1 cellular context compared by ENCODE assay signal in the genomic region with DNA sequence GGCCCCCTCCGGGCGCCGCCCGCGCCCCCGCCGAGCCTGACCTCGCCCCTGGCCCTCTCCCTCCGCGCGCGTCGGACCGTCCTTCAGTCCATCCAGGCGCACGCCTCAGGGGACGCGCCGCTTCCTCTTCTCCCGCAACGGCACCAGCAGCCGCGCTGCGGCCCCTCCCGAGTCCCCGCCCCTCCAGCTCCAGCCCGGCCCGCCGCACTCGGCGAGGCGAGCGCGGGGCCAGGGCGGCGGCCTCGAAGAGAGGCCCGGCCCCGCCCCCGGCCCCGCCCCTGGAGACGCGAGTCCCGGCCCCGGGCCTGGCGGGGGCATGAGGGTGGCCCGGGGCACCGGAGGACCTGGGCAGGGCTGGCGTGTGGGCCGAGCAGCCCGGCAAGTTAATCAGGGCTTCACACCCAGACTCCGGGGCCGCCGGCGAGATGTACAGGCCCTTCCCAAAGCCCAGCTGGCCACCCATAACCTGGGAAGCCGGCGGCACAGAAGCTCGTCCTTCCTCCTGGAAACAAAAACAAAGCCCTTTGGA.
TF ChIP-seq lines count a peak whose summit lies in the region.

IGSF3 (minus strand) TSS at position 157 of the 529 bp plus-strand sequence. CDS start 1,407 bp downstream, outside the sequence.

TF ChIP-seq in HepG2, 621 proteins besides CTCF, POLR2A, EP300 and RAD21 (continued from another document):
- no peak for TF ChIP-seq THAP9 (CRISPR knock-in tag; IDR thresholded peaks at IDR 0.05; ENCODE audit: borderline replicate concordance)
- TF ChIP-seq, protein P1, sequence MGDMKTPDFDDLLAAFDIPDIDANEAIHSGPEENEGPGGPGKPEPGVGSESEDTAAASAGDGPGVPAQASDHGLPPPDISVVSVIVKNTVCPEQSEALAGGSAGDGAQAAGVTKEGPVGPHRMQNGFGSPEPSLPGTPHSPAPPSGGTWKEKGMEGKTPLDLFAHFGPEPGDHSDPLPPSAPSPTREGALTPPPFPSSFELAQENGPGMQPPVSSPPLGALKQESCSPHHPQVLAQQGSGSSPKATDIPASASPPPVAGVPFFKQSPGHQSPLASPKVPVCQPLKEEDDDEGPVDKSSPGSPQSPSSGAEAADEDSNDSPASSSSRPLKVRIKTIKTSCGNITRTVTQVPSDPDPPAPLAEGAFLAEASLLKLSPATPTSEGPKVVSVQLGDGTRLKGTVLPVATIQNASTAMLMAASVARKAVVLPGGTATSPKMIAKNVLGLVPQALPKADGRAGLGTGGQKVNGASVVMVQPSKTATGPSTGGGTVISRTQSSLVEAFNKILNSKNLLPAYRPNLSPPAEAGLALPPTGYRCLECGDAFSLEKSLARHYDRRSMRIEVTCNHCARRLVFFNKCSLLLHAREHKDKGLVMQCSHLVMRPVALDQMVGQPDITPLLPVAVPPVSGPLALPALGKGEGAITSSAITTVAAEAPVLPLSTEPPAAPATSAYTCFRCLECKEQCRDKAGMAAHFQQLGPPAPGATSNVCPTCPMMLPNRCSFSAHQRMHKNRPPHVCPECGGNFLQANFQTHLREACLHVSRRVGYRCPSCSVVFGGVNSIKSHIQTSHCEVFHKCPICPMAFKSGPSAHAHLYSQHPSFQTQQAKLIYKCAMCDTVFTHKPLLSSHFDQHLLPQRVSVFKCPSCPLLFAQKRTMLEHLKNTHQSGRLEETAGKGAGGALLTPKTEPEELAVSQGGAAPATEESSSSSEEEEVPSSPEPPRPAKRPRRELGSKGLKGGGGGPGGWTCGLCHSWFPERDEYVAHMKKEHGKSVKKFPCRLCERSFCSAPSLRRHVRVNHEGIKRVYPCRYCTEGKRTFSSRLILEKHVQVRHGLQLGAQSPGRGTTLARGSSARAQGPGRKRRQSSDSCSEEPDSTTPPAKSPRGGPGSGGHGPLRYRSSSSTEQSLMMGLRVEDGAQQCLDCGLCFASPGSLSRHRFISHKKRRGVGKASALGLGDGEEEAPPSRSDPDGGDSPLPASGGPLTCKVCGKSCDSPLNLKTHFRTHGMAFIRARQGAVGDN (CRISPR knock-in tag; IDR thresholded peaks at IDR 0.05) = peak; percentile 19; the same call in 1 of the 2 replicates
- 0 out of 2 replicates have a peak, but pooled peaks have one; percentile 20 for TF ChIP-seq ZFY (CRISPR knock-in tag; IDR thresholded peaks at IDR 0.05)
- no peak for TF ChIP-seq SOX13 (IDR thresholded peaks at IDR 0.05)
- no peak for TF ChIP-seq SOX13 (CRISPR knock-in tag; conservative IDR thresholded peaks at IDR 0.05 in 1 of 2, IDR thresholded peaks at IDR 0.05 in 1 of 2)
- TF ChIP-seq GABPB1 (CRISPR knock-in tag; IDR thresholded peaks at IDR 0.05) = peak; percentile 29; the same call in 1 of the 2 replicates
- TF ChIP-seq, protein P2, sequence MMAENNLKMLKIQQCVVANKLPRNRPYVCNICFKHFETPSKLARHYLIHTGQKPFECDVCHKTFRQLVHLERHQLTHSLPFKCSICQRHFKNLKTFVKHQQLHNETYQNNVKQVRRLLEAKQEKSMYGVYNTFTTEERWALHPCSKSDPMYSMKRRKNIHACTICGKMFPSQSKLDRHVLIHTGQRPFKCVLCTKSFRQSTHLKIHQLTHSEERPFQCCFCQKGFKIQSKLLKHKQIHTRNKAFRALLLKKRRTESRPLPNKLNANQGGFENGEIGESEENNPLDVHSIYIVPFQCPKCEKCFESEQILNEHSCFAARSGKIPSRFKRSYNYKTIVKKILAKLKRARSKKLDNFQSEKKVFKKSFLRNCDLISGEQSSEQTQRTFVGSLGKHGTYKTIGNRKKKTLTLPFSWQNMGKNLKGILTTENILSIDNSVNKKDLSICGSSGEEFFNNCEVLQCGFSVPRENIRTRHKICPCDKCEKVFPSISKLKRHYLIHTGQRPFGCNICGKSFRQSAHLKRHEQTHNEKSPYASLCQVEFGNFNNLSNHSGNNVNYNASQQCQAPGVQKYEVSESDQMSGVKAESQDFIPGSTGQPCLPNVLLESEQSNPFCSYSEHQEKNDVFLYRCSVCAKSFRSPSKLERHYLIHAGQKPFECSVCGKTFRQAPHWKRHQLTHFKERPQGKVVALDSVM (CRISPR knock-in tag; IDR thresholded peaks at IDR 0.05) = peak; percentile 72
- TF ChIP-seq, protein P3, sequence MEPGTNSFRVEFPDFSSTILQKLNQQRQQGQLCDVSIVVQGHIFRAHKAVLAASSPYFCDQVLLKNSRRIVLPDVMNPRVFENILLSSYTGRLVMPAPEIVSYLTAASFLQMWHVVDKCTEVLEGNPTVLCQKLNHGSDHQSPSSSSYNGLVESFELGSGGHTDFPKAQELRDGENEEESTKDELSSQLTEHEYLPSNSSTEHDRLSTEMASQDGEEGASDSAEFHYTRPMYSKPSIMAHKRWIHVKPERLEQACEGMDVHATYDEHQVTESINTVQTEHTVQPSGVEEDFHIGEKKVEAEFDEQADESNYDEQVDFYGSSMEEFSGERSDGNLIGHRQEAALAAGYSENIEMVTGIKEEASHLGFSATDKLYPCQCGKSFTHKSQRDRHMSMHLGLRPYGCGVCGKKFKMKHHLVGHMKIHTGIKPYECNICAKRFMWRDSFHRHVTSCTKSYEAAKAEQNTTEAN (CRISPR knock-in tag; conservative IDR thresholded peaks at IDR 0.05) = no peak
- TF ChIP-seq, protein P4, sequence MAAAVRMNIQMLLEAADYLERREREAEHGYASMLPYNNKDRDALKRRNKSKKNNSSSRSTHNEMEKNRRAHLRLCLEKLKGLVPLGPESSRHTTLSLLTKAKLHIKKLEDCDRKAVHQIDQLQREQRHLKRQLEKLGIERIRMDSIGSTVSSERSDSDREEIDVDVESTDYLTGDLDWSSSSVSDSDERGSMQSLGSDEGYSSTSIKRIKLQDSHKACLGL (CRISPR knock-in tag; IDR thresholded peaks at IDR 0.05) = 0 out of 2 replicates have a peak, but pooled peaks have one; percentile 12
- TF ChIP-seq XRCC5 (optimal IDR thresholded peaks at IDR 0.05; ENCODE audit: low read length) = no peak
- TF ChIP-seq HHEX (CRISPR knock-in tag; IDR thresholded peaks at IDR 0.05) = no peak
- TF ChIP-seq MAZ (IDR thresholded peaks at IDR 0.05; ENCODE audit: borderline replicate concordance, low read depth, low read length) = no peak
- 0 out of 2 replicates have a peak, but pooled peaks have one; percentile 20 for TF ChIP-seq MAZ (CRISPR knock-in tag; IDR thresholded peaks at IDR 0.05; ENCODE audit: low read depth)
- no peak for TF ChIP-seq RXRB (CRISPR knock-in tag; IDR thresholded peaks at IDR 0.05; ENCODE audit: borderline replicate concordance)
- TF ChIP-seq, protein P5, sequence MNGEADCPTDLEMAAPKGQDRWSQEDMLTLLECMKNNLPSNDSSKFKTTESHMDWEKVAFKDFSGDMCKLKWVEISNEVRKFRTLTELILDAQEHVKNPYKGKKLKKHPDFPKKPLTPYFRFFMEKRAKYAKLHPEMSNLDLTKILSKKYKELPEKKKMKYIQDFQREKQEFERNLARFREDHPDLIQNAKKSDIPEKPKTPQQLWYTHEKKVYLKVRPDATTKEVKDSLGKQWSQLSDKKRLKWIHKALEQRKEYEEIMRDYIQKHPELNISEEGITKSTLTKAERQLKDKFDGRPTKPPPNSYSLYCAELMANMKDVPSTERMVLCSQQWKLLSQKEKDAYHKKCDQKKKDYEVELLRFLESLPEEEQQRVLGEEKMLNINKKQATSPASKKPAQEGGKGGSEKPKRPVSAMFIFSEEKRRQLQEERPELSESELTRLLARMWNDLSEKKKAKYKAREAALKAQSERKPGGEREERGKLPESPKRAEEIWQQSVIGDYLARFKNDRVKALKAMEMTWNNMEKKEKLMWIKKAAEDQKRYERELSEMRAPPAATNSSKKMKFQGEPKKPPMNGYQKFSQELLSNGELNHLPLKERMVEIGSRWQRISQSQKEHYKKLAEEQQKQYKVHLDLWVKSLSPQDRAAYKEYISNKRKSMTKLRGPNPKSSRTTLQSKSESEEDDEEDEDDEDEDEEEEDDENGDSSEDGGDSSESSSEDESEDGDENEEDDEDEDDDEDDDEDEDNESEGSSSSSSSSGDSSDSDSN (CRISPR knock-in tag; IDR thresholded peaks at IDR 0.05) = peak; percentile 43; the same call in 1 of the 2 replicates
- TF ChIP-seq, protein P6, sequence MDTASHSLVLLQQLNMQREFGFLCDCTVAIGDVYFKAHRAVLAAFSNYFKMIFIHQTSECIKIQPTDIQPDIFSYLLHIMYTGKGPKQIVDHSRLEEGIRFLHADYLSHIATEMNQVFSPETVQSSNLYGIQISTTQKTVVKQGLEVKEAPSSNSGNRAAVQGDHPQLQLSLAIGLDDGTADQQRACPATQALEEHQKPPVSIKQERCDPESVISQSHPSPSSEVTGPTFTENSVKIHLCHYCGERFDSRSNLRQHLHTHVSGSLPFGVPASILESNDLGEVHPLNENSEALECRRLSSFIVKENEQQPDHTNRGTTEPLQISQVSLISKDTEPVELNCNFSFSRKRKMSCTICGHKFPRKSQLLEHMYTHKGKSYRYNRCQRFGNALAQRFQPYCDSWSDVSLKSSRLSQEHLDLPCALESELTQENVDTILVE (CRISPR knock-in tag; IDR thresholded peaks at IDR 0.05) = no peak
TF ChIP-seq in HepG2: peak in this region for 7.
